In genomic region chr1:103676335-103676734, GRCh38 we compare ENCODE assay signal across 2 cellular contexts. TPM values are rescaled to one million over a fixed set of nuclear protein-coding genes. Genes with fewer than 3 reads are reported as not detected.
"Had no signal": no experiment of that assay in that cellular context is flagged by ENCODE, and none has a peak within 500 bp of the region (broad histone marks: within the 10 kb centered on the region; RNA-seq: fewer than 3 reads in every experiment).

No MANE protein-coding gene starts in this region.

RNA-seq across cellular contexts. Expression of gene AMY1B, which starts 19.7 kb away (rescaled TPM):
- total RNA-seq: G401, GM12878 had no signal

RNA-seq across cellular contexts. Expression of gene AMY1A, which starts 20.8 kb away (rescaled TPM):
- total RNA-seq: G401, GM12878 had no signal

RNA-seq across cellular contexts. Expression of gene AMY2A, which starts 59.1 kb away (rescaled TPM):
- total RNA-seq: G401, GM12878 had no signal
- polyA plus RNA-seq: GM12878 had no signal
